In genomic region chr6:36874443-36875249, GRCh38 we compare ENCODE assay signal across 1 cellular context.
TF ChIP-seq lines count a peak whose summit lies in the region.

PPIL1 (minus strand) TSS chr6:36874803; CDS start chr6:36874772, 31 bp downstream.

TF ChIP-seq in HepG2, 621 proteins besides CTCF, POLR2A, EP300 and RAD21 (continued from another document and continues in another):
- TF ChIP-seq ZSCAN5A (CRISPR knock-in tag; IDR thresholded peaks at IDR 0.05; ENCODE audit: borderline replicate concordance), result peak; percentile 44; the same call in 1 of the 2 replicates
- TF ChIP-seq ZBTB34 (CRISPR knock-in tag; IDR thresholded peaks at IDR 0.05), result no peak; the same call in 1 of the 2 replicates
- no peak for TF ChIP-seq NR2F6 (IDR thresholded peaks at IDR 0.05)
- TF ChIP-seq NR2F6 (CRISPR knock-in tag; IDR thresholded peaks at IDR 0.05), result peak; percentile 17; the same call in 1 of the 2 replicates
- peak; percentile 98 for TF ChIP-seq ZNF883 (CRISPR knock-in tag; IDR thresholded peaks at IDR 0.05; ENCODE audit: not compliant biosample characterization)
- peak; percentile 99 for TF ChIP-seq KDM2A (CRISPR knock-in tag; IDR thresholded peaks at IDR 0.05; ENCODE audit: borderline replicate concordance, low read depth)
- TF ChIP-seq ZNF770 (CRISPR knock-in tag; IDR thresholded peaks at IDR 0.05), result peak; percentile 95
- TF ChIP-seq ZNF441 (CRISPR knock-in tag; IDR thresholded peaks at IDR 0.05; ENCODE audit: borderline replicate concordance), result peak; percentile 74
- peak; percentile 87; the same call in 1 of the 2 replicates for TF ChIP-seq ZFYVE20 (CRISPR knock-in tag; IDR thresholded peaks at IDR 0.05; ENCODE audit: borderline replicate concordance, low read depth)
- TF ChIP-seq NFAT5 (CRISPR knock-in tag; IDR thresholded peaks at IDR 0.05), result no peak
- peak; percentile 61; the same call in 1 of the 2 replicates for TF ChIP-seq SNAPC5 (CRISPR knock-in tag; IDR thresholded peaks at IDR 0.05; ENCODE audit: borderline replicate concordance)
- peak; percentile 19; the same call in 1 of the 2 replicates for TF ChIP-seq SOX13 (IDR thresholded peaks at IDR 0.05)
- peak in 1 of 2 experiments; percentile 38; a peak in 1 of 4 replicates for TF ChIP-seq SOX13 (CRISPR knock-in tag; conservative IDR thresholded peaks at IDR 0.05 in 1 of 2, IDR thresholded peaks at IDR 0.05 in 1 of 2)
- peak; percentile 34; the same call in 1 of the 2 replicates for TF ChIP-seq SATB2 (CRISPR knock-in tag; IDR thresholded peaks at IDR 0.05)
- TF ChIP-seq NFIC (IDR thresholded peaks at IDR 0.05; ENCODE audit: low read length), result peak; percentile 58; the same call in 1 of the 2 replicates
- TF ChIP-seq ZNF280B (CRISPR knock-in tag; IDR thresholded peaks at IDR 0.05; ENCODE audit: borderline replicate concordance), result peak; percentile 98
- peak; percentile 51; the same call in 1 of the 2 replicates for TF ChIP-seq AHDC1 (CRISPR knock-in tag; IDR thresholded peaks at IDR 0.05; ENCODE audit: borderline replicate concordance)
- TF ChIP-seq POGK (CRISPR knock-in tag; conservative IDR thresholded peaks at IDR 0.05), result peak; percentile 95
- TF ChIP-seq HNRNPL (IDR thresholded peaks at IDR 0.05; ENCODE audit: low read depth, low read length), result peak; percentile 58; the same call in 1 of the 2 replicates
- peak; percentile 93 for TF ChIP-seq ZNF136 (CRISPR knock-in tag; IDR thresholded peaks at IDR 0.05; ENCODE audit: low read depth)
- TF ChIP-seq ZNF383 (CRISPR knock-in tag; IDR thresholded peaks at IDR 0.05; ENCODE audit: borderline replicate concordance), result no peak
- no peak for TF ChIP-seq TMF1 (CRISPR knock-in tag; IDR thresholded peaks at IDR 0.05; ENCODE audit: low read depth)
- peak; percentile 98 for TF ChIP-seq NR0B2 (CRISPR knock-in tag; IDR thresholded peaks at IDR 0.05)
- no peak for TF ChIP-seq ZNF282 (IDR thresholded peaks at IDR 0.05; ENCODE audit: partially characterized antibody)
- no peak; the same call in 1 of the 2 replicates for TF ChIP-seq ZNF615 (CRISPR knock-in tag; IDR thresholded peaks at IDR 0.05; ENCODE audit: borderline replicate concordance)
- no peak for TF ChIP-seq SOX6 (IDR thresholded peaks at IDR 0.05)
- peak; percentile 77 for TF ChIP-seq SOX6 (CRISPR knock-in tag; IDR thresholded peaks at IDR 0.05)
- TF ChIP-seq CENPBD1 (CRISPR knock-in tag; IDR thresholded peaks at IDR 0.05; ENCODE audit: borderline replicate concordance, low read depth), result no peak
- 0 out of 2 replicates have a peak, but pooled peaks have one; percentile 66 for TF ChIP-seq BRF2 (CRISPR knock-in tag; IDR thresholded peaks at IDR 0.05)
